In the genomic region with DNA sequence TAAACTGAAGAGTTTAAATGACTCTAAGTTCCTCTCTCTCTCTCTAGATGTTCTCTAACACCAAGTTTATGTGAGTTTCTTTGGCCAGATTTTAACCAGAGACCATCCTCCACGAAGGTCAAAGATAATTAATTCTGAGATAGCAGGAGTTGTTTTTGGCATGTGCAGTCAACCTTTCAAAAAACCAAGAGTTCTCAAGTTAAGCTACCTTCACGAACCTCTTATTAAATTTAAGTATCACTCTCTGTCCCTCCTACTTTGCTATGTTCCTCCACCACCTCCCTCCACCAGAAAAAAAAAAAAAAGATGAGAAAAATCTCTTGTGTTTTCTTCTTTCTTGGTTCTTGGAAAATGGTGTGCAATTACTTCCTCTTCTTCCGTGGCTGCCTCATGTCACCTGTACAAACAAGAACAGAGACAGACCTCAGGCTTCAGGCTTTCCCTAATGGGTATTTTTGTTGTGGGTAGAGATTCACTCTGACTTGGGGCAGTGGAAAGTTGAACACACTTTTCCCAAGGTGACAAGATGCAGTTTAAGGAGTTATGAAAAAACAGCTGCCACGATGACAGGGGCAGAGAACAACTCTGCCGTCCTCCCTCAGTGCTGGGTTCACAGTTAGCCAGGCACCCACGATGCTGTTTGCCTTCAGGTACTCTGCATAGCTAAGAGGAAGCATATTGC, we compare ENCODE assay signal across 11 cellular contexts.
A peak's percentile ranks its signal among the peaks of the same experiment; 100 is the strongest.
DNase-seq lines count a peak whose midpoint lies in the region; ATAC-seq and TF ChIP-seq lines count a peak whose summit lies in the region.
"Had no signal": no experiment of that assay in that cellular context is flagged by ENCODE, and none has a peak within 500 bp of the region (broad histone marks: within the 10 kb centered on the region; RNA-seq: fewer than 3 reads in every experiment).

No MANE protein-coding gene starts in this region.

- no peak for TF ChIP-seq CTCF in activated B cell treated with CpG ODN at 0.5 μM for 24 hours (IDR thresholded peaks at IDR 0.05)

- H3K23ac ChIP-seq in mesenchymal stem cell (ENCODE audit: low read length in 2 of 2) (no peak overlapping the region), trophoblast cell (ENCODE audit: low read length) (no peak overlapping the region)

- H3K4me2 ChIP-seq in mesenchymal stem cell (ENCODE audit: low read length, poor library complexity, severe bottlenecking) (no peak overlapping the region), trophoblast cell (ENCODE audit: low read length) (no peak overlapping the region)

- H2AFZ ChIP-seq in mesenchymal stem cell (ENCODE audit: low read depth, low read length) = no peak overlapping the region
- H2AFZ ChIP-seq in trophoblast cell (ENCODE audit: insufficient read depth, low read length, poor library complexity) = no peak overlapping the region

- no peaks in the 10 kb centered on the region for H3K9me3 Mint-ChIP-seq in activated B cell treated with CpG ODN at 0.5 μM for 24 hours

- H2BK5ac ChIP-seq in mesenchymal stem cell (ENCODE audit: low read depth, low read length, poor library complexity, severe bottlenecking) (no peak overlapping the region), trophoblast cell (ENCODE audit: low read depth, low read length, poor library complexity) (no peak overlapping the region)

- no peak overlapping the region for H4K8ac ChIP-seq in mesenchymal stem cell (ENCODE audit: low read length)
- no peak overlapping the region for H4K8ac ChIP-seq in trophoblast cell (ENCODE audit: low read depth, low read length)

- H3K36me3 Mint-ChIP-seq in activated B cell treated with CpG ODN at 0.5 μM for 24 hours (ENCODE audit: low read depth) = no peaks in the 10 kb centered on the region

- 56% methylated on average over 4 of the region's 6 CpGs for WGBS in mesenchymal stem cell
- WGBS in trophoblast cell (ENCODE audit: extremely low coverage, insufficient coverage, insufficient read length) = no CpG with 5 or more reads among the region's 6 CpGs

- H3K14ac ChIP-seq in mesenchymal stem cell (ENCODE audit: low read length in 2 of 2) = no peak overlapping the region
- H3K14ac ChIP-seq in trophoblast cell (ENCODE audit: low read length) = no peak overlapping the region

- H3K27ac Mint-ChIP-seq in activated B cell treated with CpG ODN at 0.5 μM for 24 hours = no peak overlapping the region

- no peak overlapping the region for H4K12ac ChIP-seq in trophoblast cell (ENCODE audit: low read depth, low read length)

- peaks cover 2% of the 10 kb centered on the region for H3K27me3 Mint-ChIP-seq in activated B cell treated with CpG ODN at 0.5 μM for 24 hours

- no peaks in the 10 kb centered on the region for H3K9me3 ChIP-seq in mesenchymal stem cell (ENCODE audit: control insufficient read depth, low read length)
- H3K9me3 ChIP-seq in trophoblast cell (ENCODE audit: insufficient read depth, low read depth, low read length) = peaks cover 2% of the 10 kb centered on the region
- H3K9me3 ChIP-seq: Peyer's patch had no signal

- no peak for ATAC-seq in GM18505 (IDR thresholded peaks at IDR 0.05; ENCODE audit: unreplicated experiment)
- ATAC-seq in GM21786 (IDR thresholded peaks at IDR 0.05; ENCODE audit: unreplicated experiment) = peak; percentile 57
- peak; percentile 47 for ATAC-seq in activated B cell treated with CpG ODN at 0.5 μM for 24 hours (ENCODE audit: low read depth)

- H2BK12ac ChIP-seq in mesenchymal stem cell (ENCODE audit: low read length in 2 of 2) (peak overlapping the region; percentile 11 to 66), trophoblast cell (ENCODE audit: low read length) (no peak overlapping the region)

- no peaks in the 10 kb centered on the region for H3K27me3 ChIP-seq in mesenchymal stem cell (ENCODE audit: control insufficient read depth in 1 of 2, insufficient read depth in 1 of 2, low read length in 2 of 2)
- H3K27me3 ChIP-seq in trophoblast cell (ENCODE audit: insufficient read depth, low read length) = no peaks in the 10 kb centered on the region
- H3K27me3 ChIP-seq: Peyer's patch had no signal

- CTCF ChIA-PET in activated B cell treated with CpG ODN at 0.5 μM for 24 hours (lab: Charles Lee) = no interaction called here

- H2BK120ac ChIP-seq in mesenchymal stem cell (ENCODE audit: low read depth, low read length) = no peak overlapping the region
- H2BK120ac ChIP-seq in trophoblast cell (ENCODE audit: insufficient read depth, low read length, poor library complexity) = no peak overlapping the region

- peak overlapping the region; percentile 74 for H4K91ac ChIP-seq in mesenchymal stem cell (ENCODE audit: low read length)
- no peak overlapping the region for H4K91ac ChIP-seq in trophoblast cell (ENCODE audit: low read depth, low read length)

- DNase-seq in activated B cell treated with CpG ODN at 0.5 μM for 24 hours (no peak), mesenchymal stem cell (no peak), DMS153 (lab: John Stamatoyannopoulos, UW) (no peak), G401 (ENCODE audit: low spot score) (no peak), trophoblast cell (no peak), globus pallidus (ENCODE audit: low spot score) (no peak)

- POLR2A ChIA-PET in activated B cell treated with CpG ODN at 0.5 μM for 24 hours (lab: Charles Lee) = interaction anchor here (0.7 kb wide), 2 partner anchors 295 to 404 kb away, joined by 3 to 4 read pairs; no protein-coding TSS in a partner anchor

- no peaks in the 10 kb centered on the region for H3K79me1 ChIP-seq in mesenchymal stem cell (replicated peaks; ENCODE audit: low read length, poor library complexity, severe bottlenecking)
- H3K79me1 ChIP-seq in trophoblast cell (ENCODE audit: low read length) = no peaks in the 10 kb centered on the region

- H3K79me2 ChIP-seq in trophoblast cell (ENCODE audit: control insufficient read depth, insufficient read depth, low read length, poor library complexity) = no peaks in the 10 kb centered on the region

- H3K4me1 Mint-ChIP-seq in activated B cell treated with CpG ODN at 0.5 μM for 24 hours = peaks cover 36% of the 10 kb centered on the region
- H3K4me1 Mint-ChIP-seq: neural crest cell had no signal

- H3K9ac ChIP-seq in mesenchymal stem cell (ENCODE audit: low read length) = no peak overlapping the region
- no peak overlapping the region for H3K9ac ChIP-seq in trophoblast cell (ENCODE audit: low read length)

- H3K4me3 ChIP-seq in mesenchymal stem cell (ENCODE audit: insufficient read depth in 1 of 2, low read depth in 1 of 2, low read length in 2 of 2) (no peak overlapping the region), trophoblast cell (ENCODE audit: low read depth, low read length) (no peak overlapping the region)
- H3K4me3 ChIP-seq: Peyer's patch had no signal

- in situ Hi-C loops in G401 (cut with HindIII; ENCODE audit: low sequenced_read_pairs) = no loop called here

- peak; percentile 31 for TF ChIP-seq POLR2A in GM18505 (IDR thresholded peaks at IDR 0.05; ENCODE audit: borderline replicate concordance, extremely low read depth, insufficient read depth, insufficient read length)

- H2AK5ac ChIP-seq in mesenchymal stem cell (ENCODE audit: low read length, severe bottlenecking) = no peak overlapping the region
- H2AK5ac ChIP-seq in trophoblast cell (ENCODE audit: low read length) = no peak overlapping the region

- intact Hi-C loops in activated B cell treated with CpG ODN at 0.5 μM for 24 hours (cut with micrococcal nuclease) = no loop called here

- no peak overlapping the region for H3K27ac ChIP-seq in mesenchymal stem cell (ENCODE audit: low read length, poor library complexity, severe bottlenecking)
- H3K27ac ChIP-seq in trophoblast cell (ENCODE audit: low read depth, low read length) = no peak overlapping the region
- H3K27ac ChIP-seq: HL-60 had no signal

- H3K36me3 ChIP-seq in mesenchymal stem cell (ENCODE audit: control insufficient read depth in 1 of 2, insufficient read depth in 2 of 2, low read depth in 1 of 2, low read length in 2 of 2) = peaks cover 0 to 16% of the 10 kb centered on the region in 2 experiments
- H3K36me3 ChIP-seq in trophoblast cell (ENCODE audit: control insufficient read depth in 1 of 2, insufficient read depth in 2 of 2, low read length in 2 of 2) = no peaks in the 10 kb centered on the region
- H3K36me3 ChIP-seq: Peyer's patch had no signal

- H3K4me3 Mint-ChIP-seq in activated B cell treated with CpG ODN at 0.5 μM for 24 hours = peak overlapping the region; percentile 35
- H3K4me3 Mint-ChIP-seq: neural crest cell had no signal

- no peak overlapping the region for H3K4ac ChIP-seq in mesenchymal stem cell (ENCODE audit: low read depth in 1 of 2, low read length in 2 of 2)
- no peak overlapping the region for H3K4ac ChIP-seq in trophoblast cell (ENCODE audit: low read depth, low read length)

- peak overlapping the region in 1 of 2 experiments; percentile 79 for H3K18ac ChIP-seq in mesenchymal stem cell (ENCODE audit: low read depth in 1 of 2, low read length in 2 of 2)
- H3K18ac ChIP-seq in trophoblast cell (ENCODE audit: low read length) = no peak overlapping the region

- H2BK15ac ChIP-seq in mesenchymal stem cell (ENCODE audit: low read depth, poor library complexity, severe bottlenecking) = no peak overlapping the region

- H3K4me1 ChIP-seq in mesenchymal stem cell (ENCODE audit: control insufficient read depth, insufficient read depth, low read depth, low read length) (peaks cover 4% of the 10 kb centered on the region), trophoblast cell (ENCODE audit: control insufficient read depth in 1 of 2, insufficient read depth in 2 of 2, low read length in 2 of 2) (peaks cover 0 to 2% of the 10 kb centered on the region in 2 experiments)
